25 cellular contexts compared by ENCODE assay signal in genomic region chr6:50836231-50836630, GRCh38. TPM values are rescaled to one million over a fixed set of nuclear protein-coding genes. Genes with fewer than 3 reads are reported as not detected.
"Had no signal": no experiment of that assay in that cellular context is flagged by ENCODE, and none has a peak within 500 bp of the region (broad histone marks: within the 10 kb centered on the region; RNA-seq: fewer than 3 reads in every experiment).

No MANE protein-coding gene starts in this region.

- H3K27ac ChIP-seq: esophagus muscularis mucosa, foreskin keratinocyte, heart right ventricle, skin epidermis, thoracic aorta, uterus had no signal

- H3K4me3 ChIP-seq: breast epithelium, esophagus muscularis mucosa, heart right ventricle, skin epidermis, thoracic aorta, uterus had no signal

- H3K36me3 ChIP-seq: breast epithelium, esophagus muscularis mucosa, heart right ventricle, thoracic aorta, uterus had no signal

- ATAC-seq: activated CD8-positive, alpha-beta T cell treated with anti-CD3 and anti-CD28 coated beads for 36 hours; activated naive CD4-positive, alpha-beta T cell treated with anti-CD3 and anti-CD28 coated beads, Interleukin-2, amount 50 U/mL, for 72 hours; activated T-cell treated with anti-CD3 and anti-CD28 coated beads, Interleukin-2, amount 50 U/mL, for 4 hours; activated T-helper 17 cell treated with anti-CD3 and anti-CD28 coated beads, Interleukin-2, amount 50 U/mL, for 72 hours; foreskin keratinocyte; heart right ventricle; left cardiac atrium; naive thymus-derived CD4-positive, alpha-beta T cell; sciatic nerve; stimulated activated effector memory CD8-positive, alpha-beta T cell treated with anti-CD3 and anti-CD28 coated beads, Interleukin-12 subunit alpha, Interleukin-12 subunit beta, amount 100 ng/mL, for 72 hours had no signal

- DNase-seq: activated CD4-positive, alpha-beta T cell treated with anti-CD3 and anti-CD28 coated beads, Interleukin-2, amount 50 U/mL, for 1 hour; activated CD8-positive, alpha-beta T cell treated with anti-CD3 and anti-CD28 coated beads for 36 hours; activated gamma-delta T cell treated with Interleukin-2 at 50 U/mL for 16 hours; activated T-cell treated with anti-CD3 and anti-CD28 coated beads, Interleukin-2, amount 50 U/mL, for 4 hours; central memory CD4-positive, alpha-beta T cell; foreskin keratinocyte; heart right ventricle; left cardiac atrium; mammary epithelial cell; midbrain; naive thymus-derived CD4-positive, alpha-beta T cell; stimulated activated CD4-positive, alpha-beta T cell treated with anti-CD3 and anti-CD28 coated beads, Interleukin-12 subunit alpha, Interleukin-12 subunit beta, amount 100 ng/mL, for 4 hours; stimulated activated CD4-positive, alpha-beta T cell treated with anti-CD3 and anti-CD28 coated beads, Interleukin-4, amount 100 ng/mL, for 24 hours; T-helper 2 cell; trophoblast cell; uterus had no signal

- H3K9me3 ChIP-seq: breast epithelium, esophagus muscularis mucosa, thoracic aorta, uterus had no signal

- H3K4me1 ChIP-seq: breast epithelium, foreskin keratinocyte, heart right ventricle, uterus had no signal

RNA-seq across cellular contexts. Expression of gene TFAP2B, which starts 17.6 kb away (rescaled TPM):
- polyA plus RNA-seq: liver; mammary epithelial cell; naive thymus-derived CD4-positive, alpha-beta T cell had no signal
